Comparison of ENCODE assay signal across 20 cellular contexts in genomic region chr3:8619548-8619947, GRCh38. TPM values are rescaled to one million over a fixed set of nuclear protein-coding genes. Genes with fewer than 3 reads are reported as not detected.
A peak's percentile ranks its signal among the peaks of the same experiment; 100 is the strongest.
DNase-seq lines count a peak whose midpoint lies in the region; ATAC-seq, FAIRE-seq and TF ChIP-seq lines count a peak whose summit lies in the region.
"Had no signal": no experiment of that assay in that cellular context is flagged by ENCODE, and none has a peak within 500 bp of the region (broad histone marks: within the 10 kb centered on the region; RNA-seq: fewer than 3 reads in every experiment).

No MANE protein-coding gene starts in this region.

- no peak overlapping the region for H3K4me3 Mint-ChIP-seq in activated T-cell treated with anti-CD3 and anti-CD28 coated beads, Interleukin-2, amount 50 U/mL, for 24 hours
- H3K4me3 Mint-ChIP-seq: CD4-positive, alpha-beta memory T cell had no signal

- ATAC-seq in A549 (no peak), lower lobe of right lung (no peak)
- ATAC-seq: right cardiac atrium; stimulated activated naive CD8-positive, alpha-beta T cell treated with anti-CD3 and anti-CD28 coated beads, Interleukin-15, Interleukin-2, amounts not matched to agents 100 U/mL and 50 U/mL, for 24 hours had no signal

- H3K36me3 ChIP-seq in lower lobe of right lung: no peaks in the 10 kb centered on the region

- H3K9me3 ChIP-seq in A549 (no peaks in the 10 kb centered on the region; the same call in 2 of the 3 replicates), lower lobe of right lung (no peaks in the 10 kb centered on the region)

- peaks cover 5% of the 10 kb centered on the region for H3K9me3 Mint-ChIP-seq in activated T-cell treated with anti-CD3 and anti-CD28 coated beads, Interleukin-2, amount 50 U/mL, for 24 hours

- intact Hi-C loops in lower lobe of right lung (cut with DNase I): no loop called here

- H3K4me2 ChIP-seq in A549: no peak overlapping the region

- H3K4me3 ChIP-seq in A549: no peak overlapping the region
- H3K4me3 ChIP-seq in LNCaP clone FGC (ENCODE audit: low read depth, low read length): no peak overlapping the region
- no peak overlapping the region for H3K4me3 ChIP-seq in astrocyte of the spinal cord (ENCODE audit: low read depth, low read length)
- no peak overlapping the region for H3K4me3 ChIP-seq in lower lobe of right lung

- peaks cover 12% of the 10 kb centered on the region; the same call in 2 of the 3 replicates for H3K4me1 ChIP-seq in A549
- H3K4me1 ChIP-seq in lower lobe of right lung: peaks cover 12% of the 10 kb centered on the region

- no peak overlapping the region for H3K27ac Mint-ChIP-seq in activated T-cell treated with anti-CD3 and anti-CD28 coated beads, Interleukin-2, amount 50 U/mL, for 24 hours
- H3K27ac Mint-ChIP-seq: CD4-positive, alpha-beta memory T cell had no signal

- DNase-seq in A549 (ENCODE audit: low read depth in 1 of 2, low spot score in 1 of 2): no peak
- peak; percentile 52 for DNase-seq in LNCaP clone FGC (ENCODE audit: low read depth)
- peak; percentile 63 for DNase-seq in astrocyte of the spinal cord (ENCODE audit: low read depth, low spot score)
- peak; percentile 51 for DNase-seq in hepatic stellate cell (ENCODE audit: low spot score)
- no peak for DNase-seq in activated T-cell treated with anti-CD3 and anti-CD28 coated beads, Interleukin-2, amount 50 U/mL, for 24 hours
- no peak for DNase-seq in HuH-7 (ENCODE audit: low spot score)
- DNase-seq in activated T-cell treated with anti-CD3 and anti-CD28 coated beads for 4 hours: no peak
- DNase-seq in lower lobe of right lung: no peak
- DNase-seq: ACHN; activated CD4-positive, CD25-positive, alpha-beta regulatory T cell treated with anti-CD3 and anti-CD28 coated beads, Interleukin-2, amount 50 U/mL, for 72 hours; CD4-positive, alpha-beta memory T cell; erythroblast; hippocampal formation; NCI-H1694; NCI-H446 treated with DMSO at 0.1 percent for 48 hours; right cardiac atrium; Right ventricle myocardium superior; stimulated activated naive CD8-positive, alpha-beta T cell treated with anti-CD3 and anti-CD28 coated beads, Interleukin-15, Interleukin-2, amounts not matched to agents 100 U/mL and 50 U/mL, for 24 hours had no signal

- H3K4me1 Mint-ChIP-seq in activated T-cell treated with anti-CD3 and anti-CD28 coated beads, Interleukin-2, amount 50 U/mL, for 24 hours (ENCODE audit: low read depth): no peaks in the 10 kb centered on the region

- no peak for TF ChIP-seq RAD21 in A549 (conservative IDR thresholded peaks at IDR 0.05 in 1 of 2, IDR thresholded peaks at IDR 0.05 in 1 of 2)

- TF ChIP-seq POLR2A in A549 (IDR thresholded peaks at IDR 0.05; ENCODE audit: low read length): no peak

- CTCF ChIA-PET in A549 (lab: Yijun Ruan, JAX): interaction anchor here (1.5 to 5.3 kb wide), 3 partner anchors 10 to 202 kb away, joined by 4 to 56 read pairs (median 29); no protein-coding TSS in a partner anchor

- POLR2A ChIA-PET in A549 (lab: Yijun Ruan, JAX): interaction anchor here (1.0 to 1.3 kb wide), 2 partner anchors 175 to 177 kb away, joined by 3 read pairs; no protein-coding TSS in a partner anchor

- no peaks in the 10 kb centered on the region for H3K36me3 Mint-ChIP-seq in activated T-cell treated with anti-CD3 and anti-CD28 coated beads, Interleukin-2, amount 50 U/mL, for 24 hours (ENCODE audit: low read depth)
- H3K36me3 Mint-ChIP-seq: CD4-positive, alpha-beta memory T cell had no signal

- H3K27me3 Mint-ChIP-seq in activated T-cell treated with anti-CD3 and anti-CD28 coated beads, Interleukin-2, amount 50 U/mL, for 24 hours: peaks cover 14% of the 10 kb centered on the region
- H3K27me3 Mint-ChIP-seq: CD4-positive, alpha-beta memory T cell had no signal

- FAIRE-seq in A549 (lab: Jason Lieb, UNC): no peak
- FAIRE-seq: HTR-8/SVneo had no signal

- no peak for TF ChIP-seq EP300 in A549 (IDR thresholded peaks at IDR 0.05)

- no peaks in the 10 kb centered on the region for H3K27me3 ChIP-seq in lower lobe of right lung (ENCODE audit: low read depth)

- TF ChIP-seq CTCF in A549 (IDR thresholded peaks at IDR 0.05) (no peak), LNCaP clone FGC (IDR thresholded peaks at IDR 0.05; ENCODE audit: control insufficient read depth, extremely low read depth, insufficient read depth) (no peak), astrocyte of the spinal cord (IDR thresholded peaks at IDR 0.05; ENCODE audit: low read depth, low read length) (no peak), lower lobe of right lung (IDR thresholded peaks at IDR 0.05) (no peak)

- in situ Hi-C loops in astrocyte of the spinal cord (cut with HindIII; ENCODE audit: low sequenced_read_pairs): no loop called here

- H3K27ac ChIP-seq in A549: no peak overlapping the region
- H3K27ac ChIP-seq in lower lobe of right lung: no peak overlapping the region

- WGBS in A549 (ENCODE audit: missing lambda C conversion rate): 84% methylated on average over 7 of the region's 7 CpGs

TF ChIP-seq in A549, 52 proteins besides CTCF, POLR2A, EP300 and RAD21:
- TF ChIP-seq FOSL2 (IDR thresholded peaks at IDR 0.05) (no peak), FOSL2 (CRISPR knock-in tag; IDR thresholded peaks at IDR 0.05) (peak; percentile 13; the same call in 1 of the 2 replicates), PHF8 (IDR thresholded peaks at IDR 0.05; ENCODE audit: borderline replicate concordance, low read depth) (no peak)

RNA-seq across cellular contexts. Expression of gene SSUH2, which starts 25.1 kb away (rescaled TPM):
- 0.59 and 0.86 TPM in 2 replicates for polyA plus RNA-seq in A549 (2011; rRNA removed)
- polyA plus RNA-seq in A549 (2012; cell fraction: cytosol; rRNA removed): 0.52 and 0.54 TPM in 2 replicates
- 3.9 and 4.6 TPM in 2 replicates for polyA plus RNA-seq in A549 (2012; cell fraction: nucleus; rRNA removed)
- polyA plus RNA-seq in A549 (2017; fragmentation: RNase III; extraction: RNeasy Plus Mini Kit Qiagen cat#74134 plus additional on column Dnase treatment): 0.35 to 0.56 TPM (median 0.47 TPM) in 3 replicates
- 0.99 and 2.3 TPM in 2 replicates for polyA minus RNA-seq in A549 (2011; rRNA and poly(A)+ RNA removed)
- total RNA-seq in lower lobe of right lung: not detected
- total RNA-seq: CD4-positive, alpha-beta memory T cell; mononuclear cell had no signal
- polyA plus RNA-seq: CD4-positive, alpha-beta memory T cell had no signal

Comparison
In these comparisons a context has a peak if more than half of its experiments do, and no peak if none do; other contexts are left out.
1. DNase-seq: peak in LNCaP clone FGC (single experiment), astrocyte of the spinal cord (single experiment) and hepatic stellate cell (single experiment); none in A549 (0 of 2), activated T-cell treated with anti-CD3 and anti-CD28 coated beads, Interleukin-2, amount 50 U/mL, for 24 hours (single experiment), HuH-7 (single experiment), activated T-cell treated with anti-CD3 and anti-CD28 coated beads for 4 hours (single experiment) and lower lobe of right lung (single experiment).